Comparison of ENCODE assay signal across 30 cellular contexts in genomic region chr21:43744725-43745124, GRCh38.
"Had no signal": no experiment of that assay in that cellular context is flagged by ENCODE, and none has a peak within 500 bp of the region (broad histone marks: within the 10 kb centered on the region; RNA-seq: fewer than 3 reads in every experiment).

No MANE protein-coding gene starts in this region.

- H3K27me3 ChIP-seq: ascending aorta, cardiac muscle cell, SJCRH30 had no signal

- H3K27me3 Mint-ChIP-seq: activated CD4-positive, alpha-beta memory T cell treated with anti-CD3 and anti-CD28 coated beads, Interleukin-2, amount 10 ng/mL, durations not matched to agents 7 days and 5 days; activated CD8-positive, alpha-beta memory T cell treated with anti-CD3 and anti-CD28 coated beads, Interleukin-2, amount 10 ng/mL, durations not matched to agents 7 days and 5 days; activated naive CD4-positive, alpha-beta T cell treated with anti-CD3 and anti-CD28 coated beads, Interleukin-2, amount 10 ng/mL, durations not matched to agents 7 days and 5 days; activated naive CD8-positive, alpha-beta T cell treated with anti-CD3 and anti-CD28 coated beads, Interleukin-2, amount 10 ng/mL, durations not matched to agents 7 days and 5 days; central memory CD8-positive, alpha-beta T cell had no signal

- H3K9me3 Mint-ChIP-seq: activated CD4-positive, alpha-beta memory T cell treated with anti-CD3 and anti-CD28 coated beads, Interleukin-2, amount 10 ng/mL, durations not matched to agents 7 days and 5 days; activated naive CD4-positive, alpha-beta T cell treated with anti-CD3 and anti-CD28 coated beads, Interleukin-2, amount 10 ng/mL, durations not matched to agents 7 days and 5 days; activated naive CD8-positive, alpha-beta T cell treated with anti-CD3 and anti-CD28 coated beads, Interleukin-2, amount 10 ng/mL, durations not matched to agents 7 days and 5 days; central memory CD8-positive, alpha-beta T cell had no signal

- ATAC-seq: activated CD8-positive, alpha-beta memory T cell treated with anti-CD3 and anti-CD28 coated beads, Interleukin-2, amount 10 ng/mL, durations not matched to agents 7 days and 5 days had no signal

- H3K4me3 Mint-ChIP-seq: activated CD4-positive, alpha-beta memory T cell treated with anti-CD3 and anti-CD28 coated beads, Interleukin-2, amount 10 ng/mL, durations not matched to agents 7 days and 5 days; activated CD8-positive, alpha-beta memory T cell treated with anti-CD3 and anti-CD28 coated beads, Interleukin-2, amount 10 ng/mL, durations not matched to agents 7 days and 5 days; activated naive CD4-positive, alpha-beta T cell treated with anti-CD3 and anti-CD28 coated beads, Interleukin-2, amount 10 ng/mL, durations not matched to agents 7 days and 5 days; activated naive CD8-positive, alpha-beta T cell treated with anti-CD3 and anti-CD28 coated beads, Interleukin-2, amount 10 ng/mL, durations not matched to agents 7 days and 5 days; central memory CD8-positive, alpha-beta T cell had no signal

- H3K4me1 ChIP-seq: ascending aorta, SJCRH30 had no signal

- H3K4me2 ChIP-seq: PC-9 had no signal

- H3K27ac ChIP-seq: ascending aorta, cardiac muscle cell, PC-9, SJCRH30, SK-N-MC, WERI-Rb-1 had no signal

- H3K9me3 ChIP-seq: ascending aorta, SJCRH30 had no signal

- DNase-seq: activated CD4-positive, alpha-beta memory T cell treated with anti-CD3 and anti-CD28 coated beads, Interleukin-2, amount 10 ng/mL, durations not matched to agents 7 days and 5 days; activated CD4-positive, alpha-beta T cell treated with anti-CD3 and anti-CD28 coated beads for 1 hour; activated CD4-positive, alpha-beta T cell treated with anti-CD3 and anti-CD28 coated beads for 48 hours; activated CD4-positive, CD25-positive, alpha-beta regulatory T cell; activated CD8-positive, alpha-beta memory T cell treated with anti-CD3 and anti-CD28 coated beads for 24 hours; activated CD8-positive, alpha-beta memory T cell treated with anti-CD3 and anti-CD28 coated beads, Interleukin-2, amount 10 ng/mL, durations not matched to agents 7 days and 5 days; activated CD8-positive, alpha-beta memory T cell treated with anti-CD3 and anti-CD28 coated beads, Interleukin-2, amount 50 U/mL, for 48 hours; activated effector memory CD4-positive, alpha-beta T cell treated with Interleukin-2 at 50 U/mL for 16 hours; activated naive CD4-positive, alpha-beta T cell treated with anti-CD3 and anti-CD28 coated beads, Interleukin-2, amount 10 ng/mL, durations not matched to agents 7 days and 5 days; activated naive CD8-positive, alpha-beta T cell treated with anti-CD3 and anti-CD28 coated beads, Interleukin-2, amount 10 ng/mL, durations not matched to agents 7 days and 5 days; activated T-cell treated with anti-CD3 and anti-CD28 coated beads, Interleukin-2, amount 50 U/mL, for 48 hours; amygdala; MM.1S; MV-4-11; NCI-H1092; NCI-H1436 treated with DMSO at 0.1 percent for 48 hours; NCI-H1694 treated with DMSO at 0.1 percent for 48 hours; NCI-H2029; NCI-H345; NCI-H524 treated with DMSO at 0.1 percent for 48 hours; PC-9; SHP77; SJCRH30; T-helper 2 cell; T1000; WERI-Rb-1 had no signal

- H3K4me3 ChIP-seq: ascending aorta, cardiac muscle cell, PC-9, SJCRH30, SK-N-MC had no signal

- H3K27ac Mint-ChIP-seq: activated CD4-positive, alpha-beta memory T cell treated with anti-CD3 and anti-CD28 coated beads, Interleukin-2, amount 10 ng/mL, durations not matched to agents 7 days and 5 days; activated CD8-positive, alpha-beta memory T cell treated with anti-CD3 and anti-CD28 coated beads, Interleukin-2, amount 10 ng/mL, durations not matched to agents 7 days and 5 days; activated naive CD4-positive, alpha-beta T cell treated with anti-CD3 and anti-CD28 coated beads, Interleukin-2, amount 10 ng/mL, durations not matched to agents 7 days and 5 days; activated naive CD8-positive, alpha-beta T cell treated with anti-CD3 and anti-CD28 coated beads, Interleukin-2, amount 10 ng/mL, durations not matched to agents 7 days and 5 days had no signal

- H2AFZ ChIP-seq: PC-9 had no signal
